Comparison of ENCODE assay signal across 23 cellular contexts in the genomic region with DNA sequence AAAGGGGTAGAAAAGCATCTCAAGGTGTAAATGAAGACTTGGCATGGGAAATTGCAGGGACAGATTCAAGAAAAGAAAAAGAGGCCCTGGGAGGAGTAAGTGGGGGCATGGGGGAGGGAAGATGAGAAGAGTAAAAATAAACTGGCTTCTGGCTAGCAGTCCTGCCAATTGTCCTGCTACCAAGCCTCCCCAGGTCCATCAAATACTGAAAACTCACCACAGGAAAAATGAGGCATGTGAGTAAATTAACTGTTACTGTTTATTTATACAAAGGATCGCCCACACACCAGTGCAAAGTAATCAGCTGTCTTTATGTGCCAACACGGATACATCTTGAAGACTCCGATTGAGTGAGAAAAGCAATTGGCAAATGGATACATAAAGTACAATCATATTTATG.
"Had no signal": no experiment of that assay in that cellular context is flagged by ENCODE, and none has a peak within 500 bp of the region (broad histone marks: within the 10 kb centered on the region; RNA-seq: fewer than 3 reads in every experiment).

No MANE protein-coding gene starts in this region.

- H3K27me3 Mint-ChIP-seq: activated CD4-positive, alpha-beta memory T cell treated with anti-CD3 and anti-CD28 coated beads for 36 hours; activated naive CD8-positive, alpha-beta T cell; brain; central memory CD8-positive, alpha-beta T cell had no signal

- H3K4me1 Mint-ChIP-seq: activated CD4-positive, alpha-beta T cell treated with anti-CD3 and anti-CD28 coated beads, Interleukin-2, amount 10 ng/mL, durations not matched to agents 24 days and 14 days; central memory CD8-positive, alpha-beta T cell; WTC11 had no signal

- H3K27ac Mint-ChIP-seq: activated CD4-positive, alpha-beta memory T cell treated with anti-CD3 and anti-CD28 coated beads for 36 hours; activated CD4-positive, alpha-beta T cell treated with anti-CD3 and anti-CD28 coated beads, Interleukin-2, amount 10 ng/mL, durations not matched to agents 24 days and 14 days; activated naive CD4-positive, alpha-beta T cell treated with anti-CD3 and anti-CD28 coated beads for 36 hours; activated naive CD8-positive, alpha-beta T cell; WTC11 had no signal

- ATAC-seq: activated T-cell treated with anti-CD3 and anti-CD28 coated beads, Interleukin-2, amount 50 U/mL, for 4 hours; SK-N-SH treated with all-trans-retinoic acid at 6 μM for 48 hours; WTC11 had no signal

- H3K4me3 Mint-ChIP-seq: activated CD4-positive, alpha-beta memory T cell treated with anti-CD3 and anti-CD28 coated beads for 36 hours; activated CD4-positive, alpha-beta T cell treated with anti-CD3 and anti-CD28 coated beads, Interleukin-2, amount 10 ng/mL, durations not matched to agents 24 days and 14 days; activated naive CD4-positive, alpha-beta T cell treated with anti-CD3 and anti-CD28 coated beads for 36 hours; activated naive CD8-positive, alpha-beta T cell; activated T-cell treated with anti-CD3 and anti-CD28 coated beads, Interleukin-2, amount 50 U/mL, for 4 hours; brain; central memory CD8-positive, alpha-beta T cell; WTC11 had no signal

- H3K36me3 Mint-ChIP-seq: activated CD4-positive, alpha-beta memory T cell treated with anti-CD3 and anti-CD28 coated beads for 36 hours; activated naive CD8-positive, alpha-beta T cell; brain; WTC11 had no signal

- H3K9me3 Mint-ChIP-seq: activated CD4-positive, alpha-beta memory T cell treated with anti-CD3 and anti-CD28 coated beads for 36 hours; activated CD4-positive, alpha-beta T cell treated with anti-CD3 and anti-CD28 coated beads, Interleukin-2, amount 10 ng/mL, durations not matched to agents 24 days and 14 days; activated naive CD4-positive, alpha-beta T cell treated with anti-CD3 and anti-CD28 coated beads for 36 hours; activated T-cell treated with anti-CD3 and anti-CD28 coated beads, Interleukin-2, amount 50 U/mL, for 4 hours; central memory CD8-positive, alpha-beta T cell had no signal

- DNase-seq: activated CD4-positive, alpha-beta memory T cell treated with anti-CD3 and anti-CD28 coated beads for 36 hours; activated CD4-positive, alpha-beta T cell treated with anti-CD3 and anti-CD28 coated beads, Interleukin-2, amount 10 ng/mL, durations not matched to agents 24 days and 14 days; activated CD4-positive, CD25-positive, alpha-beta regulatory T cell treated with anti-CD3 and anti-CD28 coated beads, Interleukin-2, amount 50 U/mL, for 72 hours; activated CD8-positive, alpha-beta memory T cell treated with anti-CD3 and anti-CD28 coated beads for 24 hours; activated gamma-delta T cell; activated naive CD4-positive, alpha-beta T cell treated with anti-CD3 and anti-CD28 coated beads for 36 hours; activated T-cell treated with anti-CD3 and anti-CD28 coated beads, Interleukin-2, amount 50 U/mL, for 4 hours; amygdala; Kasumi-1; KBM-7; MV-4-11; NCI-H1092 treated with DMSO at 0.1 percent for 48 hours; NCI-H1417 treated with DMSO at 0.1 percent for 48 hours; NCI-H1694; NCI-H2081; NCI-H524; SHP77; SW 1271 had no signal
